In genomic region chr14:91230363-91231035, GRCh38 we compare ENCODE assay signal across 9 cellular contexts. TPM values are rescaled to one million over a fixed set of nuclear protein-coding genes. Genes with fewer than 3 reads are reported as not detected.
DNase-seq lines count a peak whose midpoint lies in the region; ATAC-seq, FAIRE-seq and TF ChIP-seq lines count a peak whose summit lies in the region.
"Had no signal": no experiment of that assay in that cellular context is flagged by ENCODE, and none has a peak within 500 bp of the region (broad histone marks: within the 10 kb centered on the region; RNA-seq: fewer than 3 reads in every experiment).

No MANE protein-coding gene starts in this region.

- no peak overlapping the region for H3K23ac ChIP-seq in H1 (ENCODE audit: insufficient read length)

- H3K9me2 ChIP-seq in PC-9 (ENCODE audit: insufficient read depth): no peaks in the 10 kb centered on the region

- H3K4me3 Mint-ChIP-seq in activated naive CD4-positive, alpha-beta T cell treated with anti-CD3 and anti-CD28 coated beads, Interleukin-2, amount 50 U/mL, for 24 hours: peak overlapping the region; percentile 85

- H3K9ac ChIP-seq in H1 (replicated peaks in 1 of 4; ENCODE audit: extremely low read depth in 1 of 4, low read depth in 3 of 4, low read length in 3 of 4): no peak overlapping the region

- WGBS in H1 (ENCODE audit: extremely low coverage in 1 of 2, insufficient coverage in 1 of 2, insufficient read length in 1 of 2, insufficient replicate concordance in 2 of 2, low coverage in 1 of 2, low lambda C conversion rate in 2 of 2, missing lambda C conversion rate in 1 of 2), 2 experiments: 88% methylated on average over 4 of the region's 4 CpGs; no CpG with 5 or more reads in 1 of the 2 experiments

- no peak overlapping the region; the same call in 1 of the 2 replicates for H2AK5ac ChIP-seq in H1 (ENCODE audit: low read depth, low read length)

- no peak overlapping the region for H3K14ac ChIP-seq in H1 (ENCODE audit: insufficient read length)

- H3K4me1 ChIP-seq in H1 (replicated peaks in 1 of 4; ENCODE audit: control insufficient read depth in 3 of 4, insufficient read depth in 4 of 4, low read length in 3 of 4) (peaks cover 0 to 10% (median 6%) of the 10 kb centered on the region in 4 experiments; a peak in 6 of 7 replicates), upper lobe of right lung (peaks cover 30% of the 10 kb centered on the region), PC-9 (replicated peaks; ENCODE audit: insufficient read depth) (peaks cover 15% of the 10 kb centered on the region)
- H3K4me1 ChIP-seq: right atrium auricular region had no signal

- no peak for TF ChIP-seq CTCF in H1 (IDR thresholded peaks at IDR 0.05; ENCODE audit: control extremely low read depth in 1 of 3, insufficient read depth in 1 of 3, low read depth in 1 of 3, low read length in 3 of 3)
- TF ChIP-seq CTCF in upper lobe of right lung (IDR thresholded peaks at IDR 0.05): no peak
- no peak for TF ChIP-seq CTCF in PC-9 (conservative IDR thresholded peaks at IDR 0.05)

- H3K27me3 Mint-ChIP-seq in activated naive CD4-positive, alpha-beta T cell treated with anti-CD3 and anti-CD28 coated beads, Interleukin-2, amount 50 U/mL, for 24 hours: no peaks in the 10 kb centered on the region

- H3K9me3 Mint-ChIP-seq in activated naive CD4-positive, alpha-beta T cell treated with anti-CD3 and anti-CD28 coated beads, Interleukin-2, amount 50 U/mL, for 24 hours: no peaks in the 10 kb centered on the region

- H2BK20ac ChIP-seq in H1 (ENCODE audit: low read length): no peak overlapping the region

- DNase-seq in activated naive CD4-positive, alpha-beta T cell treated with Interleukin-2 at 50 U/mL for 16 hours: no peak
- DNase-seq in H1 (ENCODE audit: low read depth in 1 of 2, low spot score in 2 of 2) (no peak), upper lobe of right lung (no peak), PC-9 (no peak), AG08396 (ENCODE audit: low spot score) (no peak)

- no peaks in the 10 kb centered on the region for H3K36me3 ChIP-seq in H1 (ENCODE audit: control insufficient read depth in 2 of 4, insufficient read depth in 4 of 4, low read length in 3 of 4)
- peaks cover 4% of the 10 kb centered on the region for H3K36me3 ChIP-seq in upper lobe of right lung
- no peaks in the 10 kb centered on the region for H3K36me3 ChIP-seq in PC-9 (ENCODE audit: low read depth)

- H3K4me3 ChIP-seq in H1 (ENCODE audit: extremely low read depth in 1 of 4, insufficient read depth in 2 of 4, low read depth in 3 of 4, low read length in 4 of 4): no peak overlapping the region
- no peak overlapping the region for H3K4me3 ChIP-seq in upper lobe of right lung
- no peak overlapping the region for H3K4me3 ChIP-seq in PC-9
- H3K4me3 ChIP-seq: right atrium auricular region had no signal

- H4K5ac ChIP-seq in H1 (ENCODE audit: insufficient read length, low read depth, low read length): no peak overlapping the region

- H2BK15ac ChIP-seq in H1 (ENCODE audit: low read length): no peak overlapping the region

- no peak overlapping the region for H4K91ac ChIP-seq in H1 (replicated peaks; ENCODE audit: insufficient read length, low read length)

- H3K79me1 ChIP-seq in H1 (ENCODE audit: low read depth, low read length): no peaks in the 10 kb centered on the region

- no peak overlapping the region for H3K18ac ChIP-seq in H1 (ENCODE audit: extremely low read depth, low read length)

- H3K27ac ChIP-seq in H1 (ENCODE audit: low read depth, low read length) (no peak overlapping the region), upper lobe of right lung (peak overlapping the region; percentile 53), PC-9 (no peak overlapping the region)
- H3K27ac ChIP-seq: right atrium auricular region had no signal

- H3K9me3 ChIP-seq in H1 (ENCODE audit: insufficient read depth in 2 of 2, low read depth in 1 of 2, low read length in 1 of 2) (peaks cover 5 to 7% of the 10 kb centered on the region in 2 experiments; a peak in 3 of 4 replicates), upper lobe of right lung (no peaks in the 10 kb centered on the region), PC-9 (ENCODE audit: insufficient read depth, low read depth) (no peaks in the 10 kb centered on the region)
- H3K9me3 ChIP-seq: right atrium auricular region had no signal

- no TSS peak for BruUV-seq in PC-9 (replicated peaks; lab: Mats Ljungman, UMichigan)

- no peak overlapping the region for H3K56ac ChIP-seq in H1 (replicated peaks; ENCODE audit: insufficient read length, low read depth, low read length)

- FAIRE-seq in H1 (lab: Jason Lieb, UNC): peak; percentile 28

- H4K20me1 ChIP-seq in H1 (replicated peaks in 1 of 2; ENCODE audit: control insufficient read depth in 1 of 2, insufficient read depth in 2 of 2, low read length in 2 of 2): no peaks in the 10 kb centered on the region
- no peaks in the 10 kb centered on the region for H4K20me1 ChIP-seq in PC-9 (ENCODE audit: insufficient read depth)

- no peak for TF ChIP-seq POLR2A in H1 (IDR thresholded peaks at IDR 0.05; ENCODE audit: control extremely low read depth in 1 of 2, low read depth in 2 of 2, low read length in 2 of 2)

- no peak overlapping the region for H2BK120ac ChIP-seq in H1 (replicated peaks; ENCODE audit: low read depth, low read length)

- peaks cover 9% of the 10 kb centered on the region; the same call in 1 of the 2 replicates for H3F3A ChIP-seq in PC-9 (ENCODE audit: insufficient read depth, low read depth)

- H3K27me3 ChIP-seq in H1 (replicated peaks in 1 of 4; ENCODE audit: control insufficient read depth in 3 of 4, extremely low read depth in 1 of 4, insufficient read depth in 3 of 4, low read length in 3 of 4) (no peaks in the 10 kb centered on the region; a peak in 1 of 7 replicates), upper lobe of right lung (no peaks in the 10 kb centered on the region), PC-9 (ENCODE audit: insufficient read depth, low read depth) (no peaks in the 10 kb centered on the region)
- H3K27me3 ChIP-seq: right atrium auricular region had no signal

- H2BK5ac ChIP-seq in H1 (ENCODE audit: low read depth, low read length): no peak overlapping the region

- no peak overlapping the region for H2BK12ac ChIP-seq in H1 (ENCODE audit: low read depth, low read length)

- peaks cover 11% of the 10 kb centered on the region for H3K36me3 Mint-ChIP-seq in activated naive CD4-positive, alpha-beta T cell treated with anti-CD3 and anti-CD28 coated beads, Interleukin-2, amount 50 U/mL, for 24 hours

- TF ChIP-seq EP300 in H1 (IDR thresholded peaks at IDR 0.05; ENCODE audit: borderline replicate concordance in 1 of 2, low read depth in 2 of 2, low read length in 2 of 2): no peak

- no peaks in the 10 kb centered on the region for H3K23me2 ChIP-seq in H1 (ENCODE audit: low read depth, low read length)

- intact Hi-C loops in upper lobe of right lung (cut with DNase I) (no loop called here), PC-9 (cut with micrococcal nuclease; ENCODE audit: unreplicated experiment) (no loop called here)

- H2AFZ ChIP-seq in H1 (ENCODE audit: low read length) (no peak overlapping the region), PC-9 (no peak overlapping the region)

- peak; percentile 43; the same call in 1 of the 3 replicates for ATAC-seq in SK-N-SH treated with all-trans-retinoic acid at 6 μM for 48 hours
- ATAC-seq in upper lobe of right lung: no peak
- no peak for ATAC-seq in HG02571 (IDR thresholded peaks at IDR 0.05; ENCODE audit: unreplicated experiment)

- POLR2A ChIA-PET in H1 (lab: Charles Lee; ENCODE audit: partially characterized antibody): interaction anchor here (1.1 kb wide), 1 partner anchor 9 kb away, joined by 3 read pairs; no protein-coding TSS in a partner anchor
- POLR2A ChIA-PET in PC-9 (lab: Charles Lee; ENCODE audit: unreplicated experiment): no interaction called here

- CTCF ChIA-PET in H1 (lab: Charles Lee; ENCODE audit: partially characterized antibody) (interaction anchor here (0.7 kb wide), 1 partner anchor 34 kb away, joined by 3 read pairs; no protein-coding TSS in a partner anchor), PC-9 (lab: Charles Lee) (no interaction called here)

- peak overlapping the region; percentile 94 for H3K27ac Mint-ChIP-seq in activated naive CD4-positive, alpha-beta T cell treated with anti-CD3 and anti-CD28 coated beads, Interleukin-2, amount 50 U/mL, for 24 hours

- TF ChIP-seq RAD21 in H1 (IDR thresholded peaks at IDR 0.05 in 1 of 2, conservative IDR thresholded peaks at IDR 0.05 in 1 of 2; ENCODE audit: low read depth in 2 of 2, low read length in 2 of 2): no peak

- H3K4ac ChIP-seq in H1 (replicated peaks; ENCODE audit: insufficient read length, low read depth, low read length): no peak overlapping the region

- no peak overlapping the region for H3K4me2 ChIP-seq in H1 (ENCODE audit: insufficient read depth in 1 of 2, low read depth in 2 of 2, low read length in 2 of 2)
- no peak overlapping the region for H3K4me2 ChIP-seq in PC-9

- H3K79me2 ChIP-seq in H1 (ENCODE audit: control insufficient read depth in 1 of 2, insufficient read depth in 2 of 2, low read length in 2 of 2) (no peaks in the 10 kb centered on the region), PC-9 (ENCODE audit: low read depth) (no peaks in the 10 kb centered on the region)

- peaks cover 87% of the 10 kb centered on the region for H3K4me1 Mint-ChIP-seq in activated naive CD4-positive, alpha-beta T cell treated with anti-CD3 and anti-CD28 coated beads, Interleukin-2, amount 50 U/mL, for 24 hours

- no peak overlapping the region for H4K8ac ChIP-seq in H1 (ENCODE audit: extremely low read depth, insufficient read depth, low read length)

TF ChIP-seq in SK-N-SH treated with all-trans-retinoic acid at 6 μM for 48 hours, 23 proteins besides CTCF, POLR2A, EP300 and RAD21 (continues in another document):
- TF ChIP-seq ZFP3 (CRISPR knock-in tag; IDR thresholded peaks at IDR 0.05): no peak

TF ChIP-seq in H1, 55 proteins besides CTCF, POLR2A, EP300 and RAD21 (continues in another document):
- TF ChIP-seq SIX5 (IDR thresholded peaks at IDR 0.05; ENCODE audit: low read depth, low read length) (peak; percentile 58), SIRT6 (IDR thresholded peaks at IDR 0.05; ENCODE audit: low read length) (no peak), YY1 (IDR thresholded peaks at IDR 0.05; ENCODE audit: low read depth, low read length) (peak; percentile 76)

RNA-seq across cellular contexts. Expression of gene GPR68, which starts 14.0 kb away (rescaled TPM):
- 0.22 and 0.33 TPM in 2 replicates for total RNA-seq in H1 (2021; fragmentation: NEBNext Ultra II Directional; extraction: Animal tissue kit (Norgen Biotek cat#: 25700))
- 0.76 and 1.1 TPM in 2 replicates for polyA plus RNA-seq in H1 (2011; rRNA removed)
- polyA plus RNA-seq in H1 (2011; cell fraction: cytosol; rRNA removed): 0.52 TPM
- 0.90 TPM for polyA plus RNA-seq in H1 (2011; cell fraction: nucleus; rRNA removed)
- 0.46 to 0.61 TPM (median 0.56 TPM) in 3 of 4 replicates, not detected in the other for polyA plus RNA-seq in H1 (2012, experiment 1 of 2)
- polyA plus RNA-seq in H1 (2012, experiment 2 of 2): 0.17 TPM
- polyA plus RNA-seq in H1 (2013, experiment 1 of 2): 0.20 TPM
- polyA plus RNA-seq in H1 (2013, experiment 2 of 2): 0.29 TPM
- 0.44 TPM in 2 replicates for polyA minus RNA-seq in H1 (2011; rRNA and poly(A)+ RNA removed)
- polyA minus RNA-seq in H1 (2011; cell fraction: cytosol; rRNA and poly(A)+ RNA removed): not detected
- polyA minus RNA-seq in H1 (2011; cell fraction: nucleus; rRNA and poly(A)+ RNA removed): not detected
- total RNA-seq in upper lobe of right lung (6.3 TPM), PC-9 (2021) (not detected in 2 replicates)
